ENCODE assay signal across 22 cellular contexts in the genomic region with DNA sequence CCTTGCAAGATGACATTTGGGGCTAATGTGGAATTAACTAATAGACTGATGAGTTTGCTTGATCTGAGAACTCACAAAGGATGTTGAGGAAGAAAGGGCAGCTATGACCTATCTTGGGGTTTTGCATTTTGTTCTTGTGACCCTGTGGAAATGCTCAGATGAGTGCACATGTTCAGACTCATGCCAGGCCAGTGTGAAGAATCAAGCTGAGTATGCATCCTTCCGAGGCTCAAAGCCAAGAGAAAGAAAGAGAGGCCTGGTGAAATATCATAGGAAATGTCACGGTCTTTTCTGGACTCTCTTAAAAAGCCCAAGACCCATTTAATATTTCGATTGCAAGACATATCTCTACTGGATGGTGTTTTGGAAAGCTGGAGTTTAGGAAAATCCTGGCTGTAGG.
"Had no signal": no experiment of that assay in that cellular context is flagged by ENCODE, and none has a peak within 500 bp of the region (broad histone marks: within the 10 kb centered on the region; RNA-seq: fewer than 3 reads in every experiment).

No MANE protein-coding gene starts in this region.

- H3K9me3 Mint-ChIP-seq: activated B cell treated with CpG ODN at 0.5 μM for 24 hours; activated naive CD8-positive, alpha-beta T cell treated with anti-CD3 and anti-CD28 coated beads for 36 hours; effector memory CD8-positive, alpha-beta T cell; immature natural killer cell; mesothelial cell of epicardium; naive thymus-derived CD8-positive, alpha-beta T cell; neural progenitor cell; T-helper 1 cell treated with Interleukin-12 subunit alpha and Interleukin-12 subunit beta and Interleukin-4 antibody, amounts not matched to agents 30 μg/mL and 1 μg/mL, for 36 hours had no signal

- H3K4me1 ChIP-seq: foreskin keratinocyte had no signal

- H3K27ac ChIP-seq: foreskin keratinocyte, hepatocyte, neural progenitor cell, thyroid gland had no signal

- H3K27ac Mint-ChIP-seq: activated B cell treated with CpG ODN at 0.5 μM for 24 hours; activated CD4-positive, alpha-beta T cell treated with anti-CD3 and anti-CD28 coated beads for 36 hours; activated naive CD8-positive, alpha-beta T cell treated with anti-CD3 and anti-CD28 coated beads for 36 hours; effector memory CD8-positive, alpha-beta T cell; immature natural killer cell; mesothelial cell of epicardium; naive thymus-derived CD8-positive, alpha-beta T cell; neural progenitor cell; progenitor cell of endocrine pancreas; T-helper 1 cell treated with Interleukin-12 subunit alpha and Interleukin-12 subunit beta and Interleukin-4 antibody, amounts not matched to agents 30 μg/mL and 1 μg/mL, for 36 hours had no signal

- H3K36me3 Mint-ChIP-seq: activated naive CD8-positive, alpha-beta T cell treated with anti-CD3 and anti-CD28 coated beads for 36 hours; immature natural killer cell; mesothelial cell of epicardium; naive thymus-derived CD8-positive, alpha-beta T cell; neural progenitor cell had no signal

- H3K27me3 ChIP-seq: esophagus muscularis mucosa, hepatocyte, neural progenitor cell, thyroid gland had no signal

- H3K4me3 ChIP-seq: esophagus muscularis mucosa, hepatocyte, neural progenitor cell, thyroid gland had no signal

- H3K4me1 Mint-ChIP-seq: activated naive CD8-positive, alpha-beta T cell treated with anti-CD3 and anti-CD28 coated beads for 36 hours; immature natural killer cell; naive thymus-derived CD8-positive, alpha-beta T cell had no signal

- H3K36me3 ChIP-seq: esophagus muscularis mucosa, neural progenitor cell, thyroid gland had no signal

- DNase-seq: activated B cell treated with CpG ODN at 0.5 μM for 24 hours; activated CD4-positive, alpha-beta T cell treated with anti-CD3 and anti-CD28 coated beads for 36 hours; activated CD4-positive, alpha-beta T cell treated with anti-CD3 and anti-CD28 coated beads, Interleukin-2, amount 50 U/mL, for 48 hours; activated naive CD4-positive, alpha-beta T cell treated with Interleukin-2 at 50 U/mL for 16 hours; activated naive CD8-positive, alpha-beta T cell treated with anti-CD3 and anti-CD28 coated beads for 36 hours; activated T-cell treated with anti-CD3 and anti-CD28 coated beads, Interleukin-2, amount 50 U/mL, for 48 hours; effector memory CD8-positive, alpha-beta T cell; foreskin keratinocyte; immature natural killer cell; left ventricle myocardium superior; mammary epithelial cell; naive thymus-derived CD8-positive, alpha-beta T cell; stimulated activated CD4-positive, alpha-beta T cell treated with anti-CD3 and anti-CD28 coated beads, Interleukin-4, amount 100 ng/mL, for 24 hours; stimulated activated naive CD8-positive, alpha-beta T cell treated with anti-CD3 and anti-CD28 coated beads, Interleukin-15, Interleukin-2, amounts not matched to agents 100 U/mL and 50 U/mL, for 24 hours; substantia nigra; thyroid gland had no signal

- H3K9me3 ChIP-seq: esophagus muscularis mucosa, thyroid gland had no signal

- H3K4me3 Mint-ChIP-seq: activated B cell treated with CpG ODN at 0.5 μM for 24 hours; activated CD4-positive, alpha-beta T cell treated with anti-CD3 and anti-CD28 coated beads for 36 hours; activated naive CD8-positive, alpha-beta T cell treated with anti-CD3 and anti-CD28 coated beads for 36 hours; effector memory CD8-positive, alpha-beta T cell; immature natural killer cell; mesothelial cell of epicardium; naive thymus-derived CD8-positive, alpha-beta T cell; neural progenitor cell; T-helper 1 cell treated with Interleukin-12 subunit alpha and Interleukin-12 subunit beta and Interleukin-4 antibody, amounts not matched to agents 30 μg/mL and 1 μg/mL, for 36 hours had no signal

- ATAC-seq: activated CD4-positive, alpha-beta T cell treated with anti-CD3 and anti-CD28 coated beads for 36 hours; effector memory CD8-positive, alpha-beta T cell; foreskin keratinocyte; naive thymus-derived CD8-positive, alpha-beta T cell; stimulated activated naive CD8-positive, alpha-beta T cell treated with anti-CD3 and anti-CD28 coated beads, Interleukin-15, Interleukin-2, amounts not matched to agents 100 U/mL and 50 U/mL, for 24 hours had no signal
